In the genomic region with DNA sequence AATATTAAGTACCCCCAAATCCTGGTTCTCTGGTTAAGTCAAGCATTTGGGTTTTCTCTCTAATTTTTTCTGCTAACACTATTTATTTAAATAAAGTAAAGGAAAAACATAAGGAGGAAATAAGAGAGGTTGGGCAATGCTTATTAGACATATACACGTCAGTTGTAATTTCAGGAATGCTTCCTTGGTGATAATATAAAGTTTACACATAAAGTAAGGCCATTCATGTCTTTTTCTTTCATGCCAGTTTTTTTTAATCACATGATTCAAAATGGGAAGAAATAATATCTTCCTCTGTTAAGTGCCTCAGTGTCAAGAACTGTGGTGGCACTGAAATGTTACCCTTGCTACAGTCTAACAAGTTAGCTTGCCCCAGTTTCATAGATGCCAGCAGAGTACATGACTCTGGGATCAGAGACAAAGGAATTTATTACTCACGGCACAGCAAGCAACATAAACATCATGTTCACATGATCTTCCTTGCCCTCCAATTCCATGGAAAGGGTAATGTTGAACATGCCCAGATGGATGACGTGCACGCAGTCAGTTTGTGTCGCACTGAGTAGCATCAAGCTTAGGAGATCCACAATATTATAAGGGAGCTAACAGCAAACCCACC, we compare ENCODE assay signal across 24 cellular contexts.
DNase-seq lines count a peak whose midpoint lies in the region; ATAC-seq, FAIRE-seq and TF ChIP-seq lines count a peak whose summit lies in the region.
"Had no signal": no experiment of that assay in that cellular context is flagged by ENCODE, and none has a peak within 500 bp of the region (broad histone marks: within the 10 kb centered on the region; RNA-seq: fewer than 3 reads in every experiment).

No MANE protein-coding gene starts in this region.

- no peaks in the 10 kb centered on the region for H4K20me1 ChIP-seq in keratinocyte (ENCODE audit: control insufficient read depth, extremely low read depth, insufficient read depth, low read length)

- H3K4me1 ChIP-seq in keratinocyte (ENCODE audit: control insufficient read depth, extremely low read depth, insufficient read depth, low read length), result peaks cover 4% of the 10 kb centered on the region

- H3K4me3 Mint-ChIP-seq in endothelial cell (ENCODE audit: unreplicated experiment), result no peak overlapping the region
- H3K4me3 Mint-ChIP-seq: B cell, CD14-positive monocyte, H9 had no signal

- TF ChIP-seq CTCF in keratinocyte (optimal IDR thresholded peaks at IDR 0.05 in 1 of 3, IDR thresholded peaks at IDR 0.05 in 1 of 3, conservative IDR thresholded peaks at IDR 0.05 in 1 of 3; ENCODE audit: extremely low read depth in 1 of 3, insufficient read depth in 2 of 3, low read length in 3 of 3) (no peak), endothelial cell (IDR thresholded peaks at IDR 0.05; ENCODE audit: unreplicated experiment) (no peak)

- H3K27ac ChIP-seq in epithelial cell of prostate (peak overlapping the region; percentile 43), keratinocyte (ENCODE audit: control insufficient read depth, insufficient read depth, low read length) (no peak overlapping the region)
- H3K27ac ChIP-seq: GM23248 had no signal

- no peak overlapping the region for H3K4me3 ChIP-seq in keratinocyte (ENCODE audit: control insufficient read depth in 2 of 3, extremely low read depth in 1 of 3, insufficient read depth in 2 of 3, low read depth in 1 of 3, low read length in 3 of 3)
- H3K4me3 ChIP-seq: GM12878, GM23248 had no signal

- no peaks in the 10 kb centered on the region for H3K27me3 Mint-ChIP-seq in endothelial cell (ENCODE audit: unreplicated experiment)
- H3K27me3 Mint-ChIP-seq: B cell had no signal

- H3K9me1 ChIP-seq in keratinocyte (ENCODE audit: control insufficient read depth, extremely low read depth, insufficient read depth, low read length), result no peaks in the 10 kb centered on the region

- DNase-seq in EL (peak; percentile 9), amniotic epithelial cell (ENCODE audit: low read depth) (peak; percentile 41), epithelial cell of prostate (ENCODE audit: low read depth, low spot score) (no peak), keratinocyte (ENCODE audit: low read depth, low spot score) (no peak), endothelial cell (ENCODE audit: low spot score) (no peak)
- DNase-seq: GM23248, H9, MV-4-11, NCI-H1105 treated with DMSO at 0.1 percent for 48 hours, NCI-H1694 treated with DMSO at 0.1 percent for 48 hours, NCI-H2081 treated with DMSO at 0.1 percent for 48 hours, NCI-H2171 treated with DMSO at 0.1 percent for 48 hours, NCI-H524 treated with DMSO at 0.1 percent for 48 hours, NCI-H82, SIG-M5 had no signal

- no peaks in the 10 kb centered on the region for H3K27me3 ChIP-seq in keratinocyte (ENCODE audit: control insufficient read depth, extremely low read depth, insufficient read depth, low read length)

- no peaks in the 10 kb centered on the region for H3K9me3 ChIP-seq in keratinocyte (ENCODE audit: control insufficient read depth, low read depth, low read length)

- no peaks in the 10 kb centered on the region for H3K9me3 Mint-ChIP-seq in endothelial cell (ENCODE audit: unreplicated experiment)

- no peaks in the 10 kb centered on the region for H3K36me3 ChIP-seq in keratinocyte (ENCODE audit: control insufficient read depth in 2 of 2, extremely low read depth in 1 of 2, insufficient read depth in 2 of 2, low read length in 2 of 2)

- H2AFZ ChIP-seq in keratinocyte (ENCODE audit: control insufficient read depth, low read length), result peak overlapping the region; percentile 8
- H2AFZ ChIP-seq: GM23248 had no signal

- dilution Hi-C loops in keratinocyte (cut with MboI; ENCODE audit: extremely low pct_ligation_motif_present, low sequenced_read_pairs), result no loop called here

- H3K36me3 Mint-ChIP-seq in endothelial cell (ENCODE audit: low read depth, unreplicated experiment), result no peaks in the 10 kb centered on the region
- H3K36me3 Mint-ChIP-seq: CD14-positive monocyte had no signal

- no peaks in the 10 kb centered on the region for H3K79me2 ChIP-seq in keratinocyte (ENCODE audit: control insufficient read depth, insufficient read depth, low read length)

- H3K9ac ChIP-seq in keratinocyte (ENCODE audit: control insufficient read depth, extremely low read depth, insufficient read depth, low read length), result no peak overlapping the region
- H3K9ac ChIP-seq: GM23248 had no signal

- H3K4me1 Mint-ChIP-seq in endothelial cell (ENCODE audit: unreplicated experiment), result no peaks in the 10 kb centered on the region
- H3K4me1 Mint-ChIP-seq: B cell, CD14-positive monocyte had no signal

- FAIRE-seq in keratinocyte (lab: Jason Lieb, UNC), result no peak
- FAIRE-seq: A204.1, GM12878, HTR-8/SVneo had no signal

- H3K27ac Mint-ChIP-seq in endothelial cell (ENCODE audit: unreplicated experiment), result no peak overlapping the region
- H3K27ac Mint-ChIP-seq: B cell, CD14-positive monocyte, H9 had no signal

- ATAC-seq in HG02852 (IDR thresholded peaks at IDR 0.05; ENCODE audit: unreplicated experiment) (no peak), GM21529 (IDR thresholded peaks at IDR 0.05; ENCODE audit: unreplicated experiment) (no peak)
- ATAC-seq: GM12878, Panc1, SK-N-SH treated with all-trans-retinoic acid at 6 μM for 48 hours had no signal

- H3K4me2 ChIP-seq in keratinocyte (ENCODE audit: control insufficient read depth, extremely low read depth, insufficient read depth, low read depth, low read length), result no peak overlapping the region

Comparison
In these comparisons a context has a peak if more than half of its experiments do, and no peak if none do; other contexts are left out.
1. DNase-seq: peak in EL (single experiment) and amniotic epithelial cell (single experiment); none in epithelial cell of prostate (single experiment), keratinocyte (single experiment) and endothelial cell (single experiment).